In genomic region chr10:112024079-112024478, GRCh38 we compare ENCODE assay signal across 9 cellular contexts.
"Had no signal": no experiment of that assay in that cellular context is flagged by ENCODE, and none has a peak within 500 bp of the region (broad histone marks: within the 10 kb centered on the region; RNA-seq: fewer than 3 reads in every experiment).

No MANE protein-coding gene starts in this region.

- H3K4me1 Mint-ChIP-seq: GM23338, H9, IgD-negative memory B cell had no signal

- H3K4me2 ChIP-seq: GM23338, KMS-11 had no signal

- H3K27ac Mint-ChIP-seq: GM23338, H9, IgD-negative memory B cell had no signal

- H3K27me3 Mint-ChIP-seq: IgD-negative memory B cell had no signal

- FAIRE-seq: H1, H54 had no signal

- H3K4me3 ChIP-seq: GM23338 had no signal

- H3K9ac ChIP-seq: KMS-11 had no signal

- H2AFZ ChIP-seq: GM23338 had no signal

- ATAC-seq: GM23338 had no signal

- H3K27ac ChIP-seq: HL-60, KMS-11 had no signal

- H3K4me3 Mint-ChIP-seq: GM23338, H9, IgD-negative memory B cell had no signal

- DNase-seq: H9, HCEC 1CT, KBM-7 had no signal
